27 cellular contexts compared by ENCODE assay signal in the genomic region with DNA sequence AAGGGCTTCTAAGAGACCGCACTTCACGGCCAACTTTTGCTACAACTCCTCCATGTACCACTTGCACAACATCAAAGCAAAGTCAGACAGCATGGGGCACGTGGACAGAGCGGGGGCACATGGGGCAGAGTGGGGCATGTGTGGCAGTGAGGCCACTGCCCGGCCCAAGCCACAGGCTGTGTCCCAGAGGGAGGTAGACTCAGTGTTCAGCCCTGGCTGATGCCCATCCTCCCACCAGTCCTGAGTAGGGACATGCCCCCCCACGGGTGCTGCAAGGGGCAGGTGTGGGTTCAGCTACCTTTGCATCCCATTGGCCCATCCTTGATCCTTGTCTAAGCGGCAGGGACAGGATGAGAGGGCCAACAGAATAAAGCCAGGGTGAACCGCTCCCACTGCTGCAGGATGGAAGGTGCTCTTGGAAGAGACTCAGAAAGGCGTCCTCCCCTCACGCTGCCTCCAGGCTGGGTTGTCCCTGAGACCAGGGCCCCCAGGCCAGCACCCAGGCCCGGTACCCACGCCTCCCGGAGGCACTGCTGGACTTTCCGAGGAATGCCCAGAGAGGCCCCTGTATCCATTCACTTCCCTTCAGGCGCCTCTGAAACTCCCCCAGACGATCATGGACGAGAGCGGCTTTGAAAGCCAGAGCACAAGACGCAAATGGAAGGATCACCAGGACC.
A peak's percentile ranks its signal among the peaks of the same experiment; 100 is the strongest.
DNase-seq lines count a peak whose midpoint lies in the region; ATAC-seq and TF ChIP-seq lines count a peak whose summit lies in the region.
"Had no signal": no experiment of that assay in that cellular context is flagged by ENCODE, and none has a peak within 500 bp of the region (broad histone marks: within the 10 kb centered on the region; RNA-seq: fewer than 3 reads in every experiment).

No MANE protein-coding gene starts in this region.

- ATAC-seq in heart right ventricle = no peak
- ATAC-seq: gastroesophageal sphincter; naive thymus-derived CD4-positive, alpha-beta T cell; Panc1; pancreas; right lobe of liver had no signal

- H3K9me3 ChIP-seq in heart right ventricle (no peaks in the 10 kb centered on the region), endodermal cell (ENCODE audit: control insufficient read depth, low read length) (no peaks in the 10 kb centered on the region), neuronal stem cell (replicated peaks in 1 of 2; ENCODE audit: control insufficient read depth in 2 of 2, insufficient read depth in 1 of 2, low read depth in 1 of 2, low read length in 2 of 2) (no peaks in the 10 kb centered on the region)
- H3K9me3 ChIP-seq: gastroesophageal sphincter, pancreas, right lobe of liver, thyroid gland had no signal

- H3K27ac Mint-ChIP-seq in endodermal cell = no peak overlapping the region
- no peak overlapping the region for H3K27ac Mint-ChIP-seq in type B pancreatic cell
- no peak overlapping the region for H3K27ac Mint-ChIP-seq in T-helper 2 cell treated with Interferon-gamma antibody and Interleukin-4, amounts not matched to agents 5 μg/mL and 100 μg/mL, for 36 hours
- H3K27ac Mint-ChIP-seq: mesothelial cell of epicardium; naive thymus-derived CD4-positive, alpha-beta T cell had no signal

- intact Hi-C loops in cardiac septum (cut with DNase I) = no loop called here
- intact Hi-C loops in heart right ventricle (cut with DNase I) = no loop called here

- no peak overlapping the region for H3K4ac ChIP-seq in neuronal stem cell (ENCODE audit: low read length)

- no peak overlapping the region for H3K4me2 ChIP-seq in neuronal stem cell (ENCODE audit: insufficient read depth, low read length, poor library complexity, severe bottlenecking)

- H3K4me1 ChIP-seq in heart right ventricle (peaks cover 0 to 4% (median 0%) of the 10 kb centered on the region in 9 donors), endodermal cell (ENCODE audit: control insufficient read depth, insufficient read depth, low read length) (no peaks in the 10 kb centered on the region), neuronal stem cell (ENCODE audit: control insufficient read depth in 2 of 2, insufficient read depth in 1 of 2, low read depth in 1 of 2, low read length in 2 of 2) (peaks cover 0 to 21% of the 10 kb centered on the region in 2 donors)
- H3K4me1 ChIP-seq: pancreas, right lobe of liver, thyroid gland had no signal

- H4K91ac ChIP-seq in neuronal stem cell (ENCODE audit: low read depth, low read length, poor library complexity) = no peak overlapping the region

- H2AFZ ChIP-seq in neuronal stem cell (ENCODE audit: low read length) = no peak overlapping the region

- peak overlapping the region; percentile 59 for H3K14ac ChIP-seq in neuronal stem cell (ENCODE audit: low read length)

- H3K27ac ChIP-seq in heart right ventricle = no peak overlapping the region
- no peak overlapping the region for H3K27ac ChIP-seq in endodermal cell (ENCODE audit: low read depth, low read length)
- H3K27ac ChIP-seq in neuronal stem cell (replicated peaks; ENCODE audit: low read length) = no peak overlapping the region
- H3K27ac ChIP-seq: gastroesophageal sphincter, pancreas, right lobe of liver, thyroid gland had no signal

- no peak overlapping the region for H3K4me3 ChIP-seq in heart right ventricle
- H3K4me3 ChIP-seq in endodermal cell (ENCODE audit: low read length) = no peak overlapping the region
- peak overlapping the region in 1 of 2 donors; percentile 1 for H3K4me3 ChIP-seq in neuronal stem cell (ENCODE audit: low read length in 2 of 2)
- H3K4me3 ChIP-seq: gastroesophageal sphincter, pancreas, right lobe of liver, thyroid gland had no signal

- no peaks in the 10 kb centered on the region for H3K36me3 Mint-ChIP-seq in endodermal cell (ENCODE audit: low read depth)
- no peaks in the 10 kb centered on the region for H3K36me3 Mint-ChIP-seq in type B pancreatic cell
- no peaks in the 10 kb centered on the region for H3K36me3 Mint-ChIP-seq in T-helper 2 cell treated with Interferon-gamma antibody and Interleukin-4, amounts not matched to agents 5 μg/mL and 100 μg/mL, for 36 hours (ENCODE audit: low read depth)
- H3K36me3 Mint-ChIP-seq: mesothelial cell of epicardium; naive thymus-derived CD4-positive, alpha-beta T cell had no signal

- no peak overlapping the region for H3K23ac ChIP-seq in neuronal stem cell (ENCODE audit: low read depth, low read length, poor library complexity)

- H2BK15ac ChIP-seq in neuronal stem cell (ENCODE audit: low read length) = no peak overlapping the region

- H3K79me1 ChIP-seq in neuronal stem cell (ENCODE audit: low read depth, low read length) = no peaks in the 10 kb centered on the region

- H2BK12ac ChIP-seq in neuronal stem cell (ENCODE audit: low read length) = no peak overlapping the region

- H3K9ac ChIP-seq in endodermal cell (ENCODE audit: extremely low read depth, low read length, poor library complexity, severe bottlenecking) (no peak overlapping the region), neuronal stem cell (ENCODE audit: low read depth, low read length, poor library complexity) (peak overlapping the region; percentile 10)

- H3K27me3 ChIP-seq in heart right ventricle (peaks cover 0 to 61% (median 32%) of the 10 kb centered on the region in 7 donors), endodermal cell (ENCODE audit: control insufficient read depth, insufficient read depth, low read length, poor library complexity, severe bottlenecking) (no peaks in the 10 kb centered on the region), neuronal stem cell (ENCODE audit: control insufficient read depth in 3 of 3, insufficient read depth in 3 of 3, low read depth in 1 of 3, low read length in 3 of 3) (peaks cover 0 to 7% (median 0%) of the 10 kb centered on the region in 3 experiments)
- H3K27me3 ChIP-seq: gastroesophageal sphincter, pancreas, right lobe of liver, thyroid gland had no signal

- 86 to 92% methylated on average over 19 of the region's 19 CpGs for WGBS in heart right ventricle, 2 donors
- WGBS in endodermal cell (ENCODE audit: insufficient coverage in 1 of 2, insufficient read length in 1 of 2), 2 experiments = 88 to 93% methylated on average over 6 to 19 of the region's 19 CpGs
- no CpG with 5 or more reads among the region's 19 CpGs for WGBS in neuronal stem cell (ENCODE audit: extremely low coverage in 2 of 2, insufficient read length in 2 of 2, insufficient replicate concordance in 1 of 2), 2 donors

- H3K36me3 ChIP-seq in heart right ventricle (no peaks in the 10 kb centered on the region), endodermal cell (ENCODE audit: control insufficient read depth, insufficient read depth, low read length) (no peaks in the 10 kb centered on the region), neuronal stem cell (replicated peaks in 1 of 2; ENCODE audit: control insufficient read depth in 2 of 2, insufficient read depth in 2 of 2, low read length in 2 of 2) (no peaks in the 10 kb centered on the region)
- H3K36me3 ChIP-seq: gastroesophageal sphincter, pancreas, right lobe of liver, thyroid gland had no signal

- no peaks in the 10 kb centered on the region for H3K4me1 Mint-ChIP-seq in endodermal cell
- peaks cover 4% of the 10 kb centered on the region for H3K4me1 Mint-ChIP-seq in type B pancreatic cell (ENCODE audit: unreplicated experiment)
- no peaks in the 10 kb centered on the region for H3K4me1 Mint-ChIP-seq in T-helper 2 cell treated with Interferon-gamma antibody and Interleukin-4, amounts not matched to agents 5 μg/mL and 100 μg/mL, for 36 hours (ENCODE audit: low read depth)
- H3K4me1 Mint-ChIP-seq: mesothelial cell of epicardium; naive thymus-derived CD4-positive, alpha-beta T cell had no signal

- H2AK5ac ChIP-seq in neuronal stem cell (ENCODE audit: low read depth, low read length) = no peak overlapping the region

- TF ChIP-seq CTCF in heart right ventricle (IDR thresholded peaks at IDR 0.05) (no peak), endodermal cell (conservative IDR thresholded peaks at IDR 0.05) (no peak), type B pancreatic cell (conservative IDR thresholded peaks at IDR 0.05) (no peak)

- no peak overlapping the region for H3K4me3 Mint-ChIP-seq in endodermal cell
- H3K4me3 Mint-ChIP-seq in type B pancreatic cell = no peak overlapping the region
- no peak overlapping the region for H3K4me3 Mint-ChIP-seq in T-helper 2 cell treated with Interferon-gamma antibody and Interleukin-4, amounts not matched to agents 5 μg/mL and 100 μg/mL, for 36 hours
- H3K4me3 Mint-ChIP-seq: mesothelial cell of epicardium; naive thymus-derived CD4-positive, alpha-beta T cell had no signal

- H3K27me3 Mint-ChIP-seq in endodermal cell (ENCODE audit: insufficient read depth) = peaks cover 3% of the 10 kb centered on the region
- H3K27me3 Mint-ChIP-seq in type B pancreatic cell = peaks cover 15% of the 10 kb centered on the region
- no peaks in the 10 kb centered on the region for H3K27me3 Mint-ChIP-seq in T-helper 2 cell treated with Interferon-gamma antibody and Interleukin-4, amounts not matched to agents 5 μg/mL and 100 μg/mL, for 36 hours (ENCODE audit: low read depth)

- H2BK5ac ChIP-seq in neuronal stem cell (ENCODE audit: low read length) = no peak overlapping the region

- DNase-seq in cardiac septum (ENCODE audit: low spot score) = peak; percentile 41
- no peak for DNase-seq in heart right ventricle
- peak; percentile 31 for DNase-seq in endodermal cell
- no peak for DNase-seq in neuronal stem cell (ENCODE audit: low spot score)
- DNase-seq in type B pancreatic cell (ENCODE audit: extremely low spot score, unreplicated experiment) = peak; percentile 58
- no peak for DNase-seq in NCI-H2227 treated with DMSO at 0.1 percent for 48 hours (lab: John Stamatoyannopoulos, UW)
- no peak for DNase-seq in T-helper 2 cell treated with Interferon-gamma antibody and Interleukin-4, amounts not matched to agents 5 μg/mL and 100 μg/mL, for 36 hours (ENCODE audit: low spot score)
- no peak for DNase-seq in retina
- DNase-seq: activated CD4-positive, alpha-beta T cell treated with anti-CD3 and anti-CD28 coated beads, Interleukin-2, amount 50 U/mL, for 4 hours; activated gamma-delta T cell treated with Interleukin-2 at 50 U/mL for 16 hours; dermis blood vessel endothelial cell; HCEC 1CT; hippocampal formation; NCI-H1105; NCI-H187 treated with DMSO at 0.1 percent for 48 hours; NCI-H526; stimulated activated CD4-positive, alpha-beta T cell treated with anti-CD3 and anti-CD28 coated beads, Interleukin-15, amount 100 ng/mL, for 24 hours; stimulated activated naive CD4-positive, alpha-beta T cell treated with Interleukin-2 at 50 U/mL for 16 hours; SW 1271; T1000; thyroid gland had no signal

- H3K18ac ChIP-seq in neuronal stem cell (ENCODE audit: low read length) = peak overlapping the region; percentile 15

- H4K8ac ChIP-seq in neuronal stem cell (ENCODE audit: low read depth, low read length) = no peak overlapping the region

- no peak overlapping the region for H2BK120ac ChIP-seq in neuronal stem cell (ENCODE audit: low read depth, low read length)

- H3K9me3 Mint-ChIP-seq in endodermal cell = no peaks in the 10 kb centered on the region
- H3K9me3 Mint-ChIP-seq in type B pancreatic cell = no peaks in the 10 kb centered on the region
- no peaks in the 10 kb centered on the region for H3K9me3 Mint-ChIP-seq in T-helper 2 cell treated with Interferon-gamma antibody and Interleukin-4, amounts not matched to agents 5 μg/mL and 100 μg/mL, for 36 hours
- H3K9me3 Mint-ChIP-seq: mesothelial cell of epicardium had no signal

Comparison
In these comparisons a context has a peak if more than half of its experiments do, and no peak if none do; other contexts are left out.
1. DNase-seq: peak in cardiac septum (single experiment), endodermal cell (single experiment) and type B pancreatic cell (single experiment); none in heart right ventricle (0 of 2), neuronal stem cell (single experiment), NCI-H2227 treated with DMSO at 0.1 percent for 48 hours (single experiment), T-helper 2 cell treated with Interferon-gamma antibody and Interleukin-4, amounts not matched to agents 5 μg/mL and 100 μg/mL, for 36 hours (single experiment) and retina (single experiment).